In the genomic region with DNA sequence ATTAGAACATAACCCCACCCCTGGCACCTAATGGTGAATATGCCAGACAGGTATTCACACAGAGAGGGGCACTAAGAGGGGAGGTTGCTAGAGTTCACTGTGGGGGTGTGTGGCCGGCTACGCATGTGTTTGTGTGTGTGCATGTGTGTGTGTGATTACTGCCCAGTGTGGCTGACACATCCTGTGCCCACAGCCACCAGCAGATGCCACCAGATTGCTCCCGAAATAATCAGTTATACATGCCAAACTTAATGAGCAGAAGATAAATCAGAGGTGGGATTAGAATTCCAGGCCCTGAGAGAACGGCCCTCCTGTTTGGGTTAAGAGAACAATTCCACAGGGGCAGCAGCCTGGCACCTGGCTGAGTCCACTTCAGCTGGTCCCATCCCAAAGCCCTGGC, we compare ENCODE assay signal across 17 cellular contexts.
A peak's percentile ranks its signal among the peaks of the same experiment; 100 is the strongest.
DNase-seq lines count a peak whose midpoint lies in the region; ATAC-seq and TF ChIP-seq lines count a peak whose summit lies in the region.
"Had no signal": no experiment of that assay in that cellular context is flagged by ENCODE, and none has a peak within 500 bp of the region (broad histone marks: within the 10 kb centered on the region; RNA-seq: fewer than 3 reads in every experiment).

No MANE protein-coding gene starts in this region.

- no peak for DNase-seq in HCT116 (ENCODE audit: low read depth, low spot score)
- peak; percentile 41 for DNase-seq in OCI-M1 (lab: John Stamatoyannopoulos, UW)
- no peak for DNase-seq in epithelial cell of proximal tubule (ENCODE audit: low read depth)
- peak; percentile 71 for DNase-seq in putamen (ENCODE audit: low spot score)
- no peak for DNase-seq in dermis blood vessel endothelial cell
- no peak for DNase-seq in activated naive CD4-positive, alpha-beta T cell (lab: John Stamatoyannopoulos, UW)
- DNase-seq in NCI-H345 (lab: John Stamatoyannopoulos, UW): no peak
- no peak for DNase-seq in CD14-positive monocyte (ENCODE audit: low spot score)
- DNase-seq: activated CD4-positive, alpha-beta T cell treated with anti-CD3 and anti-CD28 coated beads for 36 hours; activated CD8-positive, alpha-beta memory T cell treated with anti-CD3 and anti-CD28 coated beads, Interleukin-2, amount 50 U/mL, for 4 hours; activated naive CD4-positive, alpha-beta T cell treated with anti-CD3 and anti-CD28 coated beads for 36 hours; cortex of kidney; lower lobe of right lung; natural killer cell; NCI-H187 treated with DMSO at 0.1 percent for 48 hours; upper lobe of right lung had no signal

- H3K27me3 Mint-ChIP-seq in CD14-positive monocyte (ENCODE audit: low read depth in 3 of 3): no peaks in the 10 kb centered on the region
- H3K27me3 Mint-ChIP-seq: stimulated activated naive CD8-positive, alpha-beta T cell treated with anti-CD3 and anti-CD28 coated beads, Interleukin-15, Interleukin-2, amounts not matched to agents 100 ng/mL and 50 ng/mL, for 24 hours had no signal

- POLR2A ChIA-PET in HCT116 (lab: Charles Lee): no interaction called here

- H3K9me3 Mint-ChIP-seq in CD14-positive monocyte: peaks cover 0 to 4% (median under 1%) of the 10 kb centered on the region in 7 donors
- H3K9me3 Mint-ChIP-seq: activated naive CD4-positive, alpha-beta T cell treated with anti-CD3 and anti-CD28 coated beads for 36 hours; natural killer cell; stimulated activated naive CD8-positive, alpha-beta T cell treated with anti-CD3 and anti-CD28 coated beads, Interleukin-15, Interleukin-2, amounts not matched to agents 100 ng/mL and 50 ng/mL, for 24 hours had no signal

- no peak for TF ChIP-seq POLR2A in HCT116 (IDR thresholded peaks at IDR 0.05; ENCODE audit: borderline replicate concordance, extremely low read depth, insufficient read depth, insufficient read length)

- no peaks in the 10 kb centered on the region for H4K20me1 ChIP-seq in HCT116 (ENCODE audit: insufficient read depth)

- ATAC-seq in HCT116: peak; percentile 47
- ATAC-seq: lower lobe of right lung, natural killer cell, upper lobe of right lung had no signal

- RAD21 ChIA-PET in HCT116 (lab: Charles Lee; ENCODE audit: low non-redundant PET in 1 of 2, low total read pairs in 2 of 2, uncharacterized antibody in 2 of 2, unreplicated experiment in 2 of 2): no interaction called here

- H3K9ac ChIP-seq in HCT116 (ENCODE audit: low read length): no peak overlapping the region

- peaks cover 45% of the 10 kb centered on the region for H3K4me1 Mint-ChIP-seq in CD14-positive monocyte
- H3K4me1 Mint-ChIP-seq: activated CD4-positive, alpha-beta T cell treated with anti-CD3 and anti-CD28 coated beads for 36 hours; natural killer cell had no signal

- intact Hi-C loops in HCT116 (cut with micrococcal nuclease): loop anchor here (5.0 to 10.0 kb wide), 2 partner anchors 139 to 297 kb away; no protein-coding TSS in a partner anchor
- intact Hi-C loops in CD14-positive monocyte (cut with micrococcal nuclease): loop anchor here in 1 of 2 donors (10.0 kb wide), 1 partner anchor 93 kb away; a partner anchor contains a TSS

- no peak overlapping the region for H3K4me2 ChIP-seq in HCT116 (ENCODE audit: low read length)

- H3K4me3 Mint-ChIP-seq in CD14-positive monocyte: no peak overlapping the region
- H3K4me3 Mint-ChIP-seq: activated CD4-positive, alpha-beta T cell treated with anti-CD3 and anti-CD28 coated beads for 36 hours; activated naive CD4-positive, alpha-beta T cell treated with anti-CD3 and anti-CD28 coated beads for 36 hours; natural killer cell; stimulated activated naive CD8-positive, alpha-beta T cell treated with anti-CD3 and anti-CD28 coated beads, Interleukin-15, Interleukin-2, amounts not matched to agents 100 ng/mL and 50 ng/mL, for 24 hours had no signal

- CTCF ChIA-PET in HCT116 (lab: Charles Lee): no interaction called here

- no peaks in the 10 kb centered on the region for H3K27me3 ChIP-seq in HCT116 (ENCODE audit: insufficient read depth, low read length)
- H3K27me3 ChIP-seq: upper lobe of right lung had no signal

- no TSS peak for BruUV-seq in HCT116 (replicated peaks; lab: Mats Ljungman, UMichigan)

- H3K9me3 ChIP-seq in HCT116 (ENCODE audit: control insufficient read depth in 1 of 2, insufficient read depth in 1 of 2, low read depth in 1 of 2, low read length in 2 of 2): no peaks in the 10 kb centered on the region
- H3K9me3 ChIP-seq: lower lobe of right lung, upper lobe of right lung had no signal

- H2AFZ ChIP-seq in HCT116 (ENCODE audit: low read depth, low read length, poor library complexity, severe bottlenecking): peak overlapping the region; percentile 17

- no peak overlapping the region for H3K4me3 ChIP-seq in HCT116 (replicated peaks in 1 of 2; ENCODE audit: low read depth in 1 of 2, low read length in 2 of 2)
- H3K4me3 ChIP-seq in epithelial cell of proximal tubule (ENCODE audit: low read depth, low read length): no peak overlapping the region
- H3K4me3 ChIP-seq: lower lobe of right lung, upper lobe of right lung had no signal

- H3K27ac Mint-ChIP-seq in CD14-positive monocyte: peak overlapping the region in 1 of 7 donors; percentile 29
- H3K27ac Mint-ChIP-seq: activated CD4-positive, alpha-beta T cell treated with anti-CD3 and anti-CD28 coated beads for 36 hours; activated naive CD4-positive, alpha-beta T cell treated with anti-CD3 and anti-CD28 coated beads for 36 hours; natural killer cell; stimulated activated naive CD8-positive, alpha-beta T cell treated with anti-CD3 and anti-CD28 coated beads, Interleukin-15, Interleukin-2, amounts not matched to agents 100 ng/mL and 50 ng/mL, for 24 hours had no signal

- H3K27ac ChIP-seq in HCT116 (ENCODE audit: low read depth, low read length): no peak overlapping the region
- H3K27ac ChIP-seq: lower lobe of right lung, upper lobe of right lung had no signal

- peaks cover 9 to 24% of the 10 kb centered on the region in 2 donors for H3K36me3 Mint-ChIP-seq in CD14-positive monocyte
- H3K36me3 Mint-ChIP-seq: natural killer cell had no signal

- TF ChIP-seq RAD21 in HCT116 (IDR thresholded peaks at IDR 0.05; ENCODE audit: low read depth): peak; percentile 35; the same call in 1 of the 2 replicates

- H3K79me2 ChIP-seq in HCT116 (ENCODE audit: insufficient read depth, low read length): no peaks in the 10 kb centered on the region

- H3K9me2 ChIP-seq in HCT116 (ENCODE audit: insufficient read depth): no peaks in the 10 kb centered on the region

- TF ChIP-seq CTCF in HCT116 (IDR thresholded peaks at IDR 0.05 in 2 of 3, conservative IDR thresholded peaks at IDR 0.05 in 1 of 3; ENCODE audit: borderline replicate concordance in 1 of 3, insufficient read depth in 1 of 3, low read depth in 2 of 3, low read length in 2 of 3) (peak in 1 of 3 experiments; percentile 7; a peak in 1 of 6 replicates), epithelial cell of proximal tubule (conservative IDR thresholded peaks at IDR 0.05; ENCODE audit: low read depth, low read length) (peak; percentile 21), CD14-positive monocyte (IDR thresholded peaks at IDR 0.05) (no peak)

- no peaks in the 10 kb centered on the region for H3K36me3 ChIP-seq in HCT116 (ENCODE audit: control insufficient read depth in 1 of 2, insufficient read depth in 2 of 2, low read length in 2 of 2)
- H3K36me3 ChIP-seq: lower lobe of right lung, upper lobe of right lung had no signal

- no peaks in the 10 kb centered on the region for H3K4me1 ChIP-seq in HCT116 (ENCODE audit: control insufficient read depth in 1 of 2, insufficient read depth in 2 of 2, low read length in 2 of 2)
- H3K4me1 ChIP-seq: lower lobe of right lung, upper lobe of right lung had no signal

TF ChIP-seq in HCT116, 20 proteins besides CTCF, POLR2A, EP300 and RAD21 (continues in another document):
- no peak for TF ChIP-seq EZH2phosphoT487 (IDR thresholded peaks at IDR 0.05; ENCODE audit: borderline replicate concordance)
- no peak for TF ChIP-seq CBX3 (IDR thresholded peaks at IDR 0.05; ENCODE audit: low read depth)
- TF ChIP-seq YY1 (IDR thresholded peaks at IDR 0.05; ENCODE audit: extremely low read depth, insufficient replicate concordance, low read depth, low read length): no peak
- no peak for TF ChIP-seq SP1 (IDR thresholded peaks at IDR 0.05; ENCODE audit: low read depth)
- no peak for TF ChIP-seq ZFX (IDR thresholded peaks at IDR 0.05)
- no peak for TF ChIP-seq JUND (IDR thresholded peaks at IDR 0.05)
- TF ChIP-seq, protein P1, sequence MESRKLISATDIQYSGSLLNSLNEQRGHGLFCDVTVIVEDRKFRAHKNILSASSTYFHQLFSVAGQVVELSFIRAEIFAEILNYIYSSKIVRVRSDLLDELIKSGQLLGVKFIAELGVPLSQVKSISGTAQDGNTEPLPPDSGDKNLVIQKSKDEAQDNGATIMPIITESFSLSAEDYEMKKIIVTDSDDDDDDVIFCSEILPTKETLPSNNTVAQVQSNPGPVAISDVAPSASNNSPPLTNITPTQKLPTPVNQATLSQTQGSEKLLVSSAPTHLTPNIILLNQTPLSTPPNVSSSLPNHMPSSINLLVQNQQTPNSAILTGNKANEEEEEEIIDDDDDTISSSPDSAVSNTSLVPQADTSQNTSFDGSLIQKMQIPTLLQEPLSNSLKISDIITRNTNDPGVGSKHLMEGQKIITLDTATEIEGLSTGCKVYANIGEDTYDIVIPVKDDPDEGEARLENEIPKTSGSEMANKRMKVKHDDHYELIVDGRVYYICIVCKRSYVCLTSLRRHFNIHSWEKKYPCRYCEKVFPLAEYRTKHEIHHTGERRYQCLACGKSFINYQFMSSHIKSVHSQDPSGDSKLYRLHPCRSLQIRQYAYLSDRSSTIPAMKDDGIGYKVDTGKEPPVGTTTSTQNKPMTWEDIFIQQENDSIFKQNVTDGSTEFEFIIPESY (IDR thresholded peaks at IDR 0.05; ENCODE audit: extremely low read depth, insufficient replicate concordance, low read length): no peak
- TF ChIP-seq SRF (IDR thresholded peaks at IDR 0.05; ENCODE audit: low read depth): no peak
- no peak for TF ChIP-seq FOSL1 (IDR thresholded peaks at IDR 0.05; ENCODE audit: low read depth)
- no peak for TF ChIP-seq TCF7L2 (IDR thresholded peaks at IDR 0.05; ENCODE audit: borderline replicate concordance, extremely low read depth, insufficient read depth, insufficient read length)
- TF ChIP-seq EZH2 (IDR thresholded peaks at IDR 0.05): no peak
- no peak for TF ChIP-seq ELF1 (IDR thresholded peaks at IDR 0.05; ENCODE audit: borderline replicate concordance, low read depth)
- no peak for TF ChIP-seq EGR1 (IDR thresholded peaks at IDR 0.05; ENCODE audit: low read depth)
- no peak for TF ChIP-seq ZNF274 (IDR thresholded peaks at IDR 0.05; ENCODE audit: low read depth, low read length)
- TF ChIP-seq POLR2AphosphoS5 (IDR thresholded peaks at IDR 0.05; ENCODE audit: low read depth, low read length): no peak

Comparison
In these comparisons a context has a peak if more than half of its experiments do, and no peak if none do; other contexts are left out.
1. DNase-seq: peak in OCI-M1 (single experiment) and putamen (single experiment); none in HCT116 (single experiment), epithelial cell of proximal tubule (single experiment), dermis blood vessel endothelial cell (single experiment), activated naive CD4-positive, alpha-beta T cell (0 of 4), NCI-H345 (single experiment) and CD14-positive monocyte (single experiment).